20 cellular contexts compared by ENCODE assay signal in genomic region chr1:10263450-10264082, GRCh38. TPM values are rescaled to one million over a fixed set of nuclear protein-coding genes. Genes with fewer than 3 reads are reported as not detected.
DNase-seq lines count a peak whose midpoint lies in the region; ATAC-seq and TF ChIP-seq lines count a peak whose summit lies in the region.
"Had no signal": no experiment of that assay in that cellular context is flagged by ENCODE, and none has a peak within 500 bp of the region (broad histone marks: within the 10 kb centered on the region; RNA-seq: fewer than 3 reads in every experiment).

No MANE protein-coding gene starts in this region.

- H3K9me3 Mint-ChIP-seq in mesothelial cell of epicardium = no peaks in the 10 kb centered on the region

- H3K4me3 Mint-ChIP-seq in mesothelial cell of epicardium = no peak overlapping the region
- H3K4me3 Mint-ChIP-seq: B cell had no signal

- ATAC-seq in upper lobe of left lung (ENCODE audit: low FRiP score in 2 of 2) = peak in 1 of 2 donors; percentile 71

- H3K9me3 ChIP-seq in upper lobe of left lung = no peaks in the 10 kb centered on the region
- H3K9me3 ChIP-seq: HAP-1 had no signal

- H3K27ac ChIP-seq in epithelial cell of prostate (peak overlapping the region; percentile 1), upper lobe of left lung (peak overlapping the region in 3 of 4 donors; percentile 40 to 71 (median 42))
- H3K27ac ChIP-seq: 22Rv1, KMS-11, PC-9 had no signal

- TF ChIP-seq EP300 in upper lobe of left lung (IDR thresholded peaks at IDR 0.05) = peak in 1 of 4 donors; percentile 69

- H3K4me1 Mint-ChIP-seq in mesothelial cell of epicardium = peaks cover 4% of the 10 kb centered on the region

- H3K36me3 Mint-ChIP-seq in mesothelial cell of epicardium = peaks cover 50% of the 10 kb centered on the region

- no peaks in the 10 kb centered on the region for H3K27me3 ChIP-seq in upper lobe of left lung

- no peaks in the 10 kb centered on the region for H3K27me3 Mint-ChIP-seq in mesothelial cell of epicardium (ENCODE audit: low read depth)
- H3K27me3 Mint-ChIP-seq: B cell had no signal

- H3K4me1 ChIP-seq in upper lobe of left lung = peaks cover 0 to 21% (median 7%) of the 10 kb centered on the region in 4 donors

- no peak for TF ChIP-seq CTCF in mesothelial cell of epicardium (IDR thresholded peaks at IDR 0.05; ENCODE audit: unreplicated experiment)
- TF ChIP-seq CTCF in upper lobe of left lung (IDR thresholded peaks at IDR 0.05) = no peak

- H3K4me3 ChIP-seq in upper lobe of left lung = no peak overlapping the region
- H3K4me3 ChIP-seq: HAP-1, PC-9 had no signal

- no peak for TF ChIP-seq POLR2A in upper lobe of left lung (IDR thresholded peaks at IDR 0.05)

- H3K27ac Mint-ChIP-seq in mesothelial cell of epicardium = peak overlapping the region; percentile 8
- H3K27ac Mint-ChIP-seq: B cell had no signal

- DNase-seq in NOMO-1 treated with DMSO at 0.1 percent for 48 hours (lab: John Stamatoyannopoulos, UW; ENCODE audit: unreplicated experiment) (peak; percentile 7), NOMO-1 treated with dmso at 0.1 percent for 144 hours (lab: John Stamatoyannopoulos, UW; ENCODE audit: unreplicated experiment) (no peak), epithelial cell of prostate (ENCODE audit: low read depth, low spot score) (no peak), mesothelial cell of epicardium (ENCODE audit: low spot score in 2 of 2, unreplicated experiment in 2 of 2) (no peak), upper lobe of left lung (peak in 1 of 2 donors; percentile 38), KG1 (lab: John Stamatoyannopoulos, UW) (no peak), SW480 (ENCODE audit: low spot score) (no peak)
- no peak for DNase-seq in effector CD8-positive, alpha-beta T cell (lab: John Stamatoyannopoulos, UW)
- DNase-seq: DMS 273 treated with DMSO at 0.1 percent for 48 hours, GDM1, MV-4-11, NCI-H1694 treated with DMSO at 0.1 percent for 48 hours, NCI-H2227 treated with DMSO at 0.1 percent for 48 hours, NCI-H510A treated with DMSO at 0.1 percent for 48 hours, NCI-H82, PC-9 had no signal

- 73 to 76% methylated on average over 3 of the region's 3 CpGs for WGBS in upper lobe of left lung, 2 donors

- peaks cover 7 to 65% (median 19%) of the 10 kb centered on the region in 4 donors for H3K36me3 ChIP-seq in upper lobe of left lung

RNA-seq across cellular contexts. Expression of gene KIF1B, which starts 53.2 kb away (rescaled TPM):
- total RNA-seq in mesothelial cell of epicardium = 65.7 to 67.7 TPM (median 66.1 TPM) in 3 replicates
- 10 to 100 TPM; 29.4 to 67.1 (median 42.0) TPM for total RNA-seq in upper lobe of left lung
